ENCODE assay signal across 10 cellular contexts in the genomic region with DNA sequence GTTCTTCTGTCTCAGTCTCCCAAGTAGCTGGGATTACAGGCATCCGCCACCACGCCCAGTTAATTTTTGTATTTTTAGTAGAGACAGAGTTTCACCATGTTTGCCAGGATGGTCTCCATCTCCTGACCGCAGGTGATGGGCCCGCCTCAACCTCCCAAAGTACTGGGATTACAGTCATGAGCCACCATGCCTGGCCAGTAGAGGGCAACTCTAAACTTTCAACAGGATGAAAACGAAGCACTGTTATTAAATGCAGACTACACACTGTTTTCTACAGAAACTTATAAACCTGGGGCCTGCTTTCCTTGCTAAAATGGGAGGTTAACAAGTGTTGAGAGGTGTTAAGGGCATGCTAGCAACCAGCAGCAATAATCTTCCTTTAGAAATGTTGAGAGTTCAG. TPM values are rescaled to one million over a fixed set of nuclear protein-coding genes. Genes with fewer than 3 reads are reported as not detected.
DNase-seq lines count a peak whose midpoint lies in the region; ATAC-seq and TF ChIP-seq lines count a peak whose summit lies in the region.
"Had no signal": no experiment of that assay in that cellular context is flagged by ENCODE, and none has a peak within 500 bp of the region (broad histone marks: within the 10 kb centered on the region; RNA-seq: fewer than 3 reads in every experiment).

No MANE protein-coding gene starts in this region.

- DNase-seq in CD8-positive, alpha-beta T cell = no peak
- no peak for DNase-seq in HCT116 (ENCODE audit: low read depth, low spot score)
- no peak for DNase-seq in astrocyte of the cerebellum (ENCODE audit: low read depth)
- no peak for DNase-seq in left lobe of liver (ENCODE audit: low spot score)
- DNase-seq in right atrium auricular region (ENCODE audit: low spot score) = no peak
- no peak for DNase-seq in activated T-helper 1 cell treated with anti-CD3 and anti-CD28 coated beads, Interleukin-12 subunit alpha, Interleukin-12 subunit beta, Interleukin-2, Interleukin-4 antibody, amounts not matched to agents 30 ng/mL and 10 ng/mL and 1 ng/mL, durations not matched to agents 14 hours and 24 hours and 36 hours (ENCODE audit: low spot score)
- no peak for DNase-seq in NCI-H146 treated with DMSO at 0.1 percent for 48 hours (lab: John Stamatoyannopoulos, UW; ENCODE audit: unreplicated experiment)
- DNase-seq: activated CD8-positive, alpha-beta memory T cell treated with anti-CD3 and anti-CD28 coated beads, Interleukin-2, amount 50 U/mL, for 48 hours; COR-L47 had no signal

- H3K4me1 Mint-ChIP-seq in CD8-positive, alpha-beta T cell (ENCODE audit: low read depth) = peaks cover 33% of the 10 kb centered on the region
- peaks cover 28% of the 10 kb centered on the region for H3K4me1 Mint-ChIP-seq in activated T-helper 1 cell treated with anti-CD3 and anti-CD28 coated beads, Interleukin-12 subunit alpha, Interleukin-12 subunit beta, Interleukin-2, Interleukin-4 antibody, amounts not matched to agents 30 ng/mL and 10 ng/mL and 1 ng/mL, durations not matched to agents 14 hours and 24 hours and 36 hours (ENCODE audit: low read depth)

- no peaks in the 10 kb centered on the region for H3K9me3 Mint-ChIP-seq in CD8-positive, alpha-beta T cell
- no peaks in the 10 kb centered on the region for H3K9me3 Mint-ChIP-seq in activated T-helper 1 cell treated with anti-CD3 and anti-CD28 coated beads, Interleukin-12 subunit alpha, Interleukin-12 subunit beta, Interleukin-2, Interleukin-4 antibody, amounts not matched to agents 30 ng/mL and 10 ng/mL and 1 ng/mL, durations not matched to agents 14 hours and 24 hours and 36 hours

- no peak overlapping the region for H3K27ac Mint-ChIP-seq in CD8-positive, alpha-beta T cell
- H3K27ac Mint-ChIP-seq in activated T-helper 1 cell treated with anti-CD3 and anti-CD28 coated beads, Interleukin-12 subunit alpha, Interleukin-12 subunit beta, Interleukin-2, Interleukin-4 antibody, amounts not matched to agents 30 ng/mL and 10 ng/mL and 1 ng/mL, durations not matched to agents 14 hours and 24 hours and 36 hours = no peak overlapping the region

- peaks cover 39% of the 10 kb centered on the region for H3K79me2 ChIP-seq in HCT116 (ENCODE audit: insufficient read depth, low read length)

- no peaks in the 10 kb centered on the region for H3K9me2 ChIP-seq in HCT116 (ENCODE audit: insufficient read depth)

- H2AFZ ChIP-seq in HCT116 (ENCODE audit: low read depth, low read length, poor library complexity, severe bottlenecking) = no peak overlapping the region

- H3K36me3 ChIP-seq in CD8-positive, alpha-beta T cell (ENCODE audit: insufficient read depth, low read length) = peaks cover 69% of the 10 kb centered on the region
- H3K36me3 ChIP-seq in HCT116 (ENCODE audit: control insufficient read depth in 1 of 2, insufficient read depth in 2 of 2, low read length in 2 of 2) (peaks cover 61 to 70% of the 10 kb centered on the region in 2 experiments), right atrium auricular region (peaks cover 79% of the 10 kb centered on the region)

- RAD21 ChIA-PET in HCT116 (lab: Charles Lee; ENCODE audit: low non-redundant PET in 1 of 2, low total read pairs in 2 of 2, uncharacterized antibody in 2 of 2, unreplicated experiment in 2 of 2) = no interaction called here

- TF ChIP-seq POLR2A in HCT116 (IDR thresholded peaks at IDR 0.05; ENCODE audit: borderline replicate concordance, extremely low read depth, insufficient read depth, insufficient read length) = no peak

- H3K4me2 ChIP-seq in HCT116 (ENCODE audit: low read length) = no peak overlapping the region

- TF ChIP-seq RAD21 in HCT116 (IDR thresholded peaks at IDR 0.05; ENCODE audit: low read depth) = peak; percentile 35; the same call in 1 of the 2 replicates

- H4K20me1 ChIP-seq in HCT116 (ENCODE audit: insufficient read depth) = no peaks in the 10 kb centered on the region

- no peaks in the 10 kb centered on the region for H3K9me3 ChIP-seq in CD8-positive, alpha-beta T cell (ENCODE audit: low read length)
- no peaks in the 10 kb centered on the region for H3K9me3 ChIP-seq in HCT116 (ENCODE audit: control insufficient read depth in 1 of 2, insufficient read depth in 1 of 2, low read depth in 1 of 2, low read length in 2 of 2)
- H3K9me3 ChIP-seq in right atrium auricular region = no peaks in the 10 kb centered on the region

- POLR2A ChIA-PET in CD8-positive, alpha-beta T cell (lab: Charles Lee) = interaction anchor here (1.2 kb wide), 1 partner anchor 13 kb away, joined by 3 read pairs; no protein-coding TSS in a partner anchor
- POLR2A ChIA-PET in HCT116 (lab: Charles Lee) = no interaction called here

- CTCF ChIA-PET in CD8-positive, alpha-beta T cell (lab: Charles Lee) = interaction anchor here (0.8 kb wide), 1 partner anchor 105 kb away, joined by 4 read pairs; no protein-coding TSS in a partner anchor
- CTCF ChIA-PET in HCT116 (lab: Charles Lee) = no interaction called here

- H3K36me3 Mint-ChIP-seq in CD8-positive, alpha-beta T cell = peaks cover 83% of the 10 kb centered on the region
- H3K36me3 Mint-ChIP-seq in activated T-helper 1 cell treated with anti-CD3 and anti-CD28 coated beads, Interleukin-12 subunit alpha, Interleukin-12 subunit beta, Interleukin-2, Interleukin-4 antibody, amounts not matched to agents 30 ng/mL and 10 ng/mL and 1 ng/mL, durations not matched to agents 14 hours and 24 hours and 36 hours (ENCODE audit: low read depth) = peaks cover 57% of the 10 kb centered on the region

- BruUV-seq in HCT116 (replicated peaks; lab: Mats Ljungman, UMichigan) = no TSS peak

- H3K27me3 Mint-ChIP-seq in CD8-positive, alpha-beta T cell (ENCODE audit: low read depth) = no peaks in the 10 kb centered on the region
- no peaks in the 10 kb centered on the region for H3K27me3 Mint-ChIP-seq in activated T-helper 1 cell treated with anti-CD3 and anti-CD28 coated beads, Interleukin-12 subunit alpha, Interleukin-12 subunit beta, Interleukin-2, Interleukin-4 antibody, amounts not matched to agents 30 ng/mL and 10 ng/mL and 1 ng/mL, durations not matched to agents 14 hours and 24 hours and 36 hours (ENCODE audit: insufficient read depth)

- TF ChIP-seq CTCF in CD8-positive, alpha-beta T cell (IDR thresholded peaks at IDR 0.05) = no peak
- TF ChIP-seq CTCF in HCT116 (IDR thresholded peaks at IDR 0.05 in 2 of 3, conservative IDR thresholded peaks at IDR 0.05 in 1 of 3; ENCODE audit: borderline replicate concordance in 1 of 3, insufficient read depth in 1 of 3, low read depth in 2 of 3, low read length in 2 of 3) = peak; percentile 13 to 49 (median 48); a peak in 4 of 6 replicates
- TF ChIP-seq CTCF in astrocyte of the cerebellum (IDR thresholded peaks at IDR 0.05; ENCODE audit: low read depth, low read length, missing control alignments) = peak; percentile 32
- TF ChIP-seq CTCF in right atrium auricular region (IDR thresholded peaks at IDR 0.05) = no peak

- H3K4me3 ChIP-seq in CD8-positive, alpha-beta T cell (ENCODE audit: low read depth, low read length) = no peak overlapping the region
- H3K4me3 ChIP-seq in HCT116 (replicated peaks in 1 of 2; ENCODE audit: low read depth in 1 of 2, low read length in 2 of 2) = no peak overlapping the region
- no peak overlapping the region for H3K4me3 ChIP-seq in astrocyte of the cerebellum (ENCODE audit: low read depth, low read length)
- H3K4me3 ChIP-seq in right atrium auricular region = no peak overlapping the region

- no peak overlapping the region for H3K4me3 Mint-ChIP-seq in CD8-positive, alpha-beta T cell
- H3K4me3 Mint-ChIP-seq in activated T-helper 1 cell treated with anti-CD3 and anti-CD28 coated beads, Interleukin-12 subunit alpha, Interleukin-12 subunit beta, Interleukin-2, Interleukin-4 antibody, amounts not matched to agents 30 ng/mL and 10 ng/mL and 1 ng/mL, durations not matched to agents 14 hours and 24 hours and 36 hours = no peak overlapping the region

- H3K9ac ChIP-seq in HCT116 (ENCODE audit: low read length) = no peak overlapping the region

- intact Hi-C loops in CD8-positive, alpha-beta T cell (cut with DNase I, micrococcal nuclease) = no loop called here
- intact Hi-C loops in HCT116 (cut with micrococcal nuclease) = loop anchor here (10.0 kb wide), 1 partner anchor 296 kb away; no protein-coding TSS in a partner anchor
- intact Hi-C loops in activated T-helper 1 cell treated with anti-CD3 and anti-CD28 coated beads, Interleukin-12 subunit alpha, Interleukin-12 subunit beta, Interleukin-2, Interleukin-4 antibody, amounts not matched to agents 30 ng/mL and 10 ng/mL and 1 ng/mL, durations not matched to agents 14 hours and 24 hours and 36 hours (cut with micrococcal nuclease) = no loop called here

- in situ Hi-C loops in astrocyte of the cerebellum (cut with HindIII; ENCODE audit: low sequenced_read_pairs) = no loop called here

- peaks cover 11% of the 10 kb centered on the region for H3K4me1 ChIP-seq in CD8-positive, alpha-beta T cell (ENCODE audit: insufficient read depth, low read length)
- no peaks in the 10 kb centered on the region for H3K4me1 ChIP-seq in HCT116 (ENCODE audit: control insufficient read depth in 1 of 2, insufficient read depth in 2 of 2, low read length in 2 of 2)
- peaks cover 0 to 13% of the 10 kb centered on the region in 2 donors for H3K4me1 ChIP-seq in right atrium auricular region

- ATAC-seq in CD8-positive, alpha-beta T cell = peak; percentile 36
- peak; percentile 78 for ATAC-seq in HCT116
- peak; percentile 48 for ATAC-seq in left lobe of liver
- no peak for ATAC-seq in HG02571 (IDR thresholded peaks at IDR 0.05; ENCODE audit: unreplicated experiment)

- H3K27me3 ChIP-seq in CD8-positive, alpha-beta T cell (ENCODE audit: insufficient read depth, low read length) = no peaks in the 10 kb centered on the region
- H3K27me3 ChIP-seq in HCT116 (ENCODE audit: insufficient read depth, low read length) (no peaks in the 10 kb centered on the region), right atrium auricular region (no peaks in the 10 kb centered on the region)

- H3K27ac ChIP-seq in CD8-positive, alpha-beta T cell (ENCODE audit: low read depth, low read length) = no peak overlapping the region
- H3K27ac ChIP-seq in HCT116 (ENCODE audit: low read depth, low read length) (no peak overlapping the region), right atrium auricular region (no peak overlapping the region)

RNA-seq across cellular contexts. Expression of a gene that starts 7.6 kb away (rescaled TPM):
- 100 to 1,000 TPM in 1 of 2 experiments, 10 to 100 TPM in 1; 97.7 to 104 TPM for total RNA-seq in CD8-positive, alpha-beta T cell
- 110 TPM for total RNA-seq in HCT116 (2021; ENCODE audit: unreplicated experiment)
- 61.8 and 89.3 TPM in 2 replicates for polyA plus RNA-seq in HCT116 (2012)
- total RNA-seq in left lobe of liver = 42.1 TPM
- total RNA-seq in right atrium auricular region = 10 to 100 TPM; 69.0 to 89.6 TPM
- total RNA-seq in activated T-helper 1 cell treated with anti-CD3 and anti-CD28 coated beads, Interleukin-12 subunit alpha, Interleukin-12 subunit beta, Interleukin-2, Interleukin-4 antibody, amounts not matched to agents 30 ng/mL and 10 ng/mL and 1 ng/mL, durations not matched to agents 14 hours and 24 hours and 36 hours = 268 and 273 TPM in 2 replicates

RNA-seq across cellular contexts. Expression of a gene that starts 8.3 kb away (rescaled TPM):
- 10 to 100 TPM in 1 of 2 experiments, 1 to 10 TPM in 1; 9.5 to 11.0 TPM for total RNA-seq in CD8-positive, alpha-beta T cell
- total RNA-seq in HCT116 (2021; ENCODE audit: unreplicated experiment) (72.0 TPM), left lobe of liver (25.8 TPM), right atrium auricular region (10 to 100 TPM; 43.6 to 57.3 TPM)
- polyA plus RNA-seq in HCT116 (2012) = 57.9 and 70.3 TPM in 2 replicates
- total RNA-seq in activated T-helper 1 cell treated with anti-CD3 and anti-CD28 coated beads, Interleukin-12 subunit alpha, Interleukin-12 subunit beta, Interleukin-2, Interleukin-4 antibody, amounts not matched to agents 30 ng/mL and 10 ng/mL and 1 ng/mL, durations not matched to agents 14 hours and 24 hours and 36 hours = 63.4 and 63.6 TPM in 2 replicates

RNA-seq across cellular contexts. Expression of a gene that starts 9.5 kb away (rescaled TPM):
- total RNA-seq in CD8-positive, alpha-beta T cell = 10 to 100 TPM; 44.6 to 46.2 TPM
- total RNA-seq in HCT116 (2021; ENCODE audit: unreplicated experiment) (40.3 TPM), left lobe of liver (7.1 TPM), right atrium auricular region (10 to 100 TPM; 12.2 to 13.1 TPM)
- polyA plus RNA-seq in HCT116 (2012) = 33.3 and 44.5 TPM in 2 replicates
- total RNA-seq in activated T-helper 1 cell treated with anti-CD3 and anti-CD28 coated beads, Interleukin-12 subunit alpha, Interleukin-12 subunit beta, Interleukin-2, Interleukin-4 antibody, amounts not matched to agents 30 ng/mL and 10 ng/mL and 1 ng/mL, durations not matched to agents 14 hours and 24 hours and 36 hours = 26.5 and 33.6 TPM in 2 replicates

RNA-seq across cellular contexts. Expression of a gene that starts 30.8 kb away (rescaled TPM):
- not detected for total RNA-seq in CD8-positive, alpha-beta T cell
- total RNA-seq in HCT116 (2021; ENCODE audit: unreplicated experiment) (19.7 TPM), left lobe of liver (24.6 TPM), right atrium auricular region (10 to 100 TPM; 16.4 to 40.2 TPM)
- 20.6 and 21.8 TPM in 2 replicates for polyA plus RNA-seq in HCT116 (2012)
- total RNA-seq in activated T-helper 1 cell treated with anti-CD3 and anti-CD28 coated beads, Interleukin-12 subunit alpha, Interleukin-12 subunit beta, Interleukin-2, Interleukin-4 antibody, amounts not matched to agents 30 ng/mL and 10 ng/mL and 1 ng/mL, durations not matched to agents 14 hours and 24 hours and 36 hours = 55.0 and 57.8 TPM in 2 replicates

RNA-seq across cellular contexts. Expression of a gene that starts 43.3 kb away (rescaled TPM):
- 1 to 10 TPM; 5.3 to 6.4 TPM for total RNA-seq in CD8-positive, alpha-beta T cell
- total RNA-seq in HCT116 (2021; ENCODE audit: unreplicated experiment) (58.0 TPM), left lobe of liver (21.1 TPM), right atrium auricular region (10 to 100 TPM; 46.7 to 55.2 TPM)
- polyA plus RNA-seq in HCT116 (2012) = 61.1 and 64.6 TPM in 2 replicates
- total RNA-seq in activated T-helper 1 cell treated with anti-CD3 and anti-CD28 coated beads, Interleukin-12 subunit alpha, Interleukin-12 subunit beta, Interleukin-2, Interleukin-4 antibody, amounts not matched to agents 30 ng/mL and 10 ng/mL and 1 ng/mL, durations not matched to agents 14 hours and 24 hours and 36 hours = 79.2 and 79.5 TPM in 2 replicates

Comparison
In these comparisons a context has a peak if more than half of its experiments do, and no peak if none do; other contexts are left out.
1. CTCF ChIP-seq: peak in HCT116 (3 of 3) and astrocyte of the cerebellum (single experiment); none in CD8-positive, alpha-beta T cell (single experiment) and right atrium auricular region (0 of 2).